ENCODE assay signal across 8 cellular contexts in genomic region chr7:73342645-73343044, GRCh38. TPM values are rescaled to one million over a fixed set of nuclear protein-coding genes. Genes with fewer than 3 reads are reported as not detected.
DNase-seq lines count a peak whose midpoint lies in the region; ATAC-seq, FAIRE-seq and TF ChIP-seq lines count a peak whose summit lies in the region.

No MANE protein-coding gene starts in this region.

- H4K20me1 ChIP-seq in HCT116 (ENCODE audit: insufficient read depth) = no peaks in the 10 kb centered on the region

- POLR2A ChIA-PET in HCT116 (lab: Charles Lee) = no interaction called here

- BruUV-seq in HCT116 (replicated peaks; lab: Mats Ljungman, UMichigan) = no TSS peak

- peak overlapping the region; percentile 92 for H2AFZ ChIP-seq in HCT116 (ENCODE audit: low read depth, low read length, poor library complexity, severe bottlenecking)

- no peak for FAIRE-seq in small intestine (lab: Jason Lieb, UNC)

- no peaks in the 10 kb centered on the region for H3K27me3 ChIP-seq in HCT116 (ENCODE audit: insufficient read depth, low read length)
- no peaks in the 10 kb centered on the region for H3K27me3 ChIP-seq in right cardiac atrium (ENCODE audit: control insufficient read depth, insufficient read depth)
- H3K27me3 ChIP-seq in small intestine (ENCODE audit: control insufficient read depth in 2 of 2, insufficient read depth in 2 of 2, low read length in 2 of 2) = no peaks in the 10 kb centered on the region

- no peaks in the 10 kb centered on the region for H3K9me3 ChIP-seq in HCT116 (ENCODE audit: control insufficient read depth in 1 of 2, insufficient read depth in 1 of 2, low read depth in 1 of 2, low read length in 2 of 2)
- H3K9me3 ChIP-seq in right cardiac atrium (ENCODE audit: control insufficient read depth, low read length) = no peaks in the 10 kb centered on the region
- no peaks in the 10 kb centered on the region for H3K9me3 ChIP-seq in small intestine (ENCODE audit: control insufficient read depth, low read depth)

- H3K79me2 ChIP-seq in HCT116 (ENCODE audit: insufficient read depth, low read length) = no peaks in the 10 kb centered on the region

- peak; percentile 72 for TF ChIP-seq RAD21 in HCT116 (IDR thresholded peaks at IDR 0.05; ENCODE audit: low read depth)

- peak; percentile 29 for DNase-seq in HCT116 (ENCODE audit: low read depth, low spot score)
- peak in 1 of 3 donors; percentile 55 for DNase-seq in right cardiac atrium
- DNase-seq in small intestine = peak; percentile 11
- no peak for DNase-seq in ureter (ENCODE audit: low spot score)
- DNase-seq in NCI-H1436 treated with DMSO at 0.1 percent for 48 hours (lab: John Stamatoyannopoulos, UW) = no peak

- TF ChIP-seq CTCF in HCT116 (IDR thresholded peaks at IDR 0.05 in 2 of 3, conservative IDR thresholded peaks at IDR 0.05 in 1 of 3; ENCODE audit: borderline replicate concordance in 1 of 3, insufficient read depth in 1 of 3, low read depth in 2 of 3, low read length in 2 of 3) = peak; percentile 51 to 70 (median 59); a peak in 5 of 6 replicates

- 34% methylated on average over 8 of the region's 8 CpGs for WGBS in right cardiac atrium
- 53 to 62% (median 53%) methylated on average over 8 of the region's 8 CpGs for WGBS in small intestine, 3 donors

- H3K4me1 ChIP-seq in HCT116 (ENCODE audit: control insufficient read depth in 1 of 2, insufficient read depth in 2 of 2, low read length in 2 of 2) = peaks cover 11 to 15% of the 10 kb centered on the region in 2 experiments
- H3K4me1 ChIP-seq in right cardiac atrium (ENCODE audit: control insufficient read depth, insufficient read depth, low read length) = no peaks in the 10 kb centered on the region
- no peaks in the 10 kb centered on the region for H3K4me1 ChIP-seq in small intestine (ENCODE audit: control insufficient read depth in 2 of 2, insufficient read depth in 1 of 2, low read depth in 1 of 2, low read length in 1 of 2)

- no peak overlapping the region for H3K4me3 ChIP-seq in HCT116 (replicated peaks in 1 of 2; ENCODE audit: low read depth in 1 of 2, low read length in 2 of 2)
- H3K4me3 ChIP-seq in right cardiac atrium (ENCODE audit: low read length) = no peak overlapping the region
- H3K4me3 ChIP-seq in small intestine (ENCODE audit: low read depth in 1 of 2, low read length in 2 of 2) = no peak overlapping the region

- no peak overlapping the region for H3K27ac ChIP-seq in HCT116 (ENCODE audit: low read depth, low read length)
- H3K27ac ChIP-seq in right cardiac atrium (ENCODE audit: low read length) = no peak overlapping the region
- H3K27ac ChIP-seq in small intestine (ENCODE audit: low read depth in 1 of 2, low read length in 1 of 2) = no peak overlapping the region

- ATAC-seq in HCT116 = peak; percentile 87
- ATAC-seq in SK-N-SH treated with all-trans-retinoic acid at 6 μM for 48 hours = peak; percentile 93
- ATAC-seq in right cardiac atrium = peak; percentile 84 to 90
- ATAC-seq in HG03025 (IDR thresholded peaks at IDR 0.05; ENCODE audit: low FRiP score, unreplicated experiment) = no peak
- ATAC-seq in HG02973 (IDR thresholded peaks at IDR 0.05; ENCODE audit: unreplicated experiment) = no peak

- RAD21 ChIA-PET in HCT116 (lab: Charles Lee; ENCODE audit: low non-redundant PET in 1 of 2, low total read pairs in 2 of 2, uncharacterized antibody in 2 of 2, unreplicated experiment in 2 of 2) = interaction anchor here in 1 of 2 experiments (1.1 kb wide), 1 partner anchor 256 kb away, joined by 3 read pairs; no protein-coding TSS in a partner anchor

- H3K9me2 ChIP-seq in HCT116 (ENCODE audit: insufficient read depth) = no peaks in the 10 kb centered on the region

- H3K9ac ChIP-seq in HCT116 (ENCODE audit: low read length) = no peak overlapping the region

- no peak for TF ChIP-seq POLR2A in HCT116 (IDR thresholded peaks at IDR 0.05; ENCODE audit: borderline replicate concordance, extremely low read depth, insufficient read depth, insufficient read length)

- intact Hi-C loops in HCT116 (cut with micrococcal nuclease) (loop anchor here (1.0 kb wide), 1 partner anchor 110 kb away; no protein-coding TSS in a partner anchor), right cardiac atrium (cut with DNase I) (loop anchor here in 2 of 4 donors (5.0 to 10.0 kb wide), 2 partner anchors 102 to 110 kb away; no protein-coding TSS in a partner anchor)

- H3K36me3 ChIP-seq in HCT116 (ENCODE audit: control insufficient read depth in 1 of 2, insufficient read depth in 2 of 2, low read length in 2 of 2) (no peaks in the 10 kb centered on the region), small intestine (ENCODE audit: control insufficient read depth in 2 of 2, insufficient read depth in 2 of 2, low read length in 2 of 2) (no peaks in the 10 kb centered on the region)

- CTCF ChIA-PET in HCT116 (lab: Charles Lee) = interaction anchor here (0.7 to 1.7 kb wide), 8 partner anchors 8 to 111 kb away, joined by 3 to 9 read pairs (median 4); no protein-coding TSS in a partner anchor

- peak overlapping the region; percentile 51; the same call in 1 of the 2 replicates for H3K4me2 ChIP-seq in HCT116 (ENCODE audit: low read length)

TF ChIP-seq in HCT116, 20 proteins besides CTCF, POLR2A, EP300 and RAD21:
- TF ChIP-seq SIN3A (IDR thresholded peaks at IDR 0.05; ENCODE audit: low read depth) = no peak
- no peak for TF ChIP-seq ELF1 (IDR thresholded peaks at IDR 0.05; ENCODE audit: borderline replicate concordance, low read depth)
- TF ChIP-seq MAX (IDR thresholded peaks at IDR 0.05) = peak; percentile 59
- no peak for TF ChIP-seq ZBTB33 (IDR thresholded peaks at IDR 0.05; ENCODE audit: extremely low read depth, insufficient replicate concordance, low read length)
- no peak for TF ChIP-seq SP1 (IDR thresholded peaks at IDR 0.05; ENCODE audit: low read depth)

TF ChIP-seq in SK-N-SH treated with all-trans-retinoic acid at 6 μM for 48 hours, 23 proteins besides CTCF, POLR2A, EP300 and RAD21 (continues in another document):
- TF ChIP-seq ZC3H10 (CRISPR knock-in tag; IDR thresholded peaks at IDR 0.05) (no peak), POU6F1 (CRISPR knock-in tag; IDR thresholded peaks at IDR 0.05; ENCODE audit: borderline replicate concordance, low read depth) (no peak), TOX (CRISPR knock-in tag; IDR thresholded peaks at IDR 0.05; ENCODE audit: borderline replicate concordance) (no peak), ARNTL (CRISPR knock-in tag; IDR thresholded peaks at IDR 0.05; ENCODE audit: borderline replicate concordance, low read depth) (no peak), ZFP3 (CRISPR knock-in tag; IDR thresholded peaks at IDR 0.05) (no peak), ZFP30 (CRISPR knock-in tag; IDR thresholded peaks at IDR 0.05) (no peak), CSRNP3 (CRISPR knock-in tag; IDR thresholded peaks at IDR 0.05) (no peak), BACH2 (CRISPR knock-in tag; IDR thresholded peaks at IDR 0.05; ENCODE audit: borderline replicate concordance) (no peak)

RNA-seq across cellular contexts. Expression of gene FKBP6, which starts 14.7 kb away (rescaled TPM):
- total RNA-seq in HCT116 (2021; ENCODE audit: unreplicated experiment) (not detected), right cardiac atrium (not detected), ureter (not detected)
- 0.05 TPM in 1 of 2 replicates, not detected in the other for polyA plus RNA-seq in HCT116 (2012)
- polyA plus RNA-seq in right cardiac atrium (not detected), small intestine (not detected)

RNA-seq across cellular contexts. Expression of gene TRIM50, which starts 14.8 kb away (rescaled TPM):
- total RNA-seq in HCT116 (2021; ENCODE audit: unreplicated experiment) (not detected), right cardiac atrium (under 1 TPM in 2 of 4 donors, not detected in 2; 0.12 to 0.17 TPM), ureter (not detected)
- polyA plus RNA-seq in HCT116 (2012) = 0.04 TPM in 1 of 2 replicates, not detected in the other
- polyA plus RNA-seq in right cardiac atrium (0.07 TPM), small intestine (1 to 10 TPM in 1 of 3 donors, under 1 TPM in 1, not detected in 1; 0.54 to 2.1 TPM)

RNA-seq across cellular contexts. Expression of gene NSUN5, which starts 34.0 kb away (rescaled TPM):
- total RNA-seq in HCT116 (2021; ENCODE audit: unreplicated experiment) (70.4 TPM), right cardiac atrium (10 to 100 TPM; 14.0 to 18.7 (median 15.9) TPM), ureter (23.8 TPM)
- polyA plus RNA-seq in HCT116 (2012) = 57.6 and 61.6 TPM in 2 replicates
- polyA plus RNA-seq in right cardiac atrium (14.6 TPM), small intestine (10 to 100 TPM; 29.1 to 34.0 (median 32.5) TPM)

Comparison
In these comparisons a context has a peak if more than half of its experiments do, and no peak if none do; other contexts are left out.
1. ATAC-seq: peak in HCT116 (single experiment), SK-N-SH treated with all-trans-retinoic acid at 6 μM for 48 hours (single experiment) and right cardiac atrium (2 of 2); none in HG03025 (single experiment) and HG02973 (single experiment).
2. DNase-seq: peak in HCT116 (single experiment) and small intestine (single experiment); none in ureter (single experiment) and NCI-H1436 treated with DMSO at 0.1 percent for 48 hours (single experiment).